In genomic region chr10:92366412-92367021, GRCh38 we compare ENCODE assay signal across 28 cellular contexts.
"Had no signal": no experiment of that assay in that cellular context is flagged by ENCODE, and none has a peak within 500 bp of the region (broad histone marks: within the 10 kb centered on the region; RNA-seq: fewer than 3 reads in every experiment).

No MANE protein-coding gene starts in this region.

- ATAC-seq: activated CD8-positive, alpha-beta T cell treated with anti-CD3 and anti-CD28 coated beads, Interleukin-2, amount 10 ng/mL, durations not matched to agents 7 days and 5 days; body of pancreas; T-helper 17 cell; WTC11 had no signal

- H3K36me3 Mint-ChIP-seq: WTC11 had no signal

- H3K4me1 Mint-ChIP-seq: activated naive CD4-positive, alpha-beta T cell treated with anti-CD3 and anti-CD28 coated beads, Interleukin-2, amount 50 U/mL, for 24 hours; T-helper 17 cell; WTC11 had no signal

- H3K36me3 ChIP-seq: ascending aorta had no signal

- H3K9me3 ChIP-seq: ascending aorta, body of pancreas had no signal

- H3K9me3 Mint-ChIP-seq: activated naive CD4-positive, alpha-beta T cell treated with anti-CD3 and anti-CD28 coated beads, Interleukin-2, amount 50 U/mL, for 24 hours had no signal

- H3K4me3 Mint-ChIP-seq: activated CD8-positive, alpha-beta T cell treated with anti-CD3 and anti-CD28 coated beads, Interleukin-2, amount 10 ng/mL, durations not matched to agents 7 days and 5 days; activated naive CD4-positive, alpha-beta T cell treated with anti-CD3 and anti-CD28 coated beads, Interleukin-2, amount 50 U/mL, for 24 hours; T-helper 17 cell; WTC11 had no signal

- H3K4me3 ChIP-seq: ascending aorta, body of pancreas had no signal

- DNase-seq: activated CD4-positive, alpha-beta T cell treated with anti-CD3 and anti-CD28 coated beads for 48 hours; activated CD4-positive, alpha-beta T cell treated with anti-CD3 and anti-CD28 coated beads, Interleukin-2, amount 50 U/mL, for 4 hours; activated CD4-positive, CD25-positive, alpha-beta regulatory T cell treated with anti-CD3 and anti-CD28 coated beads, Interleukin-2, amount 50 U/mL, for 72 hours; activated CD8-positive, alpha-beta memory T cell treated with anti-CD3 and anti-CD28 coated beads, Interleukin-2, amount 50 U/mL, for 48 hours; activated CD8-positive, alpha-beta T cell treated with anti-CD3 and anti-CD28 coated beads, Interleukin-2, amount 10 ng/mL, durations not matched to agents 7 days and 5 days; activated effector memory CD4-positive, alpha-beta T cell treated with Interleukin-2 at 50 U/mL for 16 hours; activated naive CD4-positive, alpha-beta T cell; activated T-cell treated with anti-CD3 and anti-CD28 coated beads, Interleukin-2, amount 50 U/mL, for 1 hour; body of pancreas; central memory CD4-positive, alpha-beta T cell; MM.1S; NCI-H1105; NCI-H1436; NCI-H187; NCI-H2081; NCI-H2171 treated with DMSO at 0.1 percent for 48 hours; NCI-H226; NCI-H526; NCI-H774; SHP77; T-helper 17 cell; T-helper 9 cell had no signal

- H3K4me2 ChIP-seq: KMS-11 had no signal

- H3K27me3 ChIP-seq: ascending aorta, body of pancreas had no signal

- H3K27ac Mint-ChIP-seq: activated CD8-positive, alpha-beta T cell treated with anti-CD3 and anti-CD28 coated beads, Interleukin-2, amount 10 ng/mL, durations not matched to agents 7 days and 5 days; activated naive CD4-positive, alpha-beta T cell treated with anti-CD3 and anti-CD28 coated beads, Interleukin-2, amount 50 U/mL, for 24 hours; T-helper 17 cell; WTC11 had no signal

- H3K9ac ChIP-seq: KMS-11 had no signal

- H3K4me1 ChIP-seq: ascending aorta, body of pancreas had no signal

- FAIRE-seq: bronchial epithelial cell, RCC 7860 had no signal

- H3K27ac ChIP-seq: ascending aorta, body of pancreas, KMS-11 had no signal
